In the genomic region with DNA sequence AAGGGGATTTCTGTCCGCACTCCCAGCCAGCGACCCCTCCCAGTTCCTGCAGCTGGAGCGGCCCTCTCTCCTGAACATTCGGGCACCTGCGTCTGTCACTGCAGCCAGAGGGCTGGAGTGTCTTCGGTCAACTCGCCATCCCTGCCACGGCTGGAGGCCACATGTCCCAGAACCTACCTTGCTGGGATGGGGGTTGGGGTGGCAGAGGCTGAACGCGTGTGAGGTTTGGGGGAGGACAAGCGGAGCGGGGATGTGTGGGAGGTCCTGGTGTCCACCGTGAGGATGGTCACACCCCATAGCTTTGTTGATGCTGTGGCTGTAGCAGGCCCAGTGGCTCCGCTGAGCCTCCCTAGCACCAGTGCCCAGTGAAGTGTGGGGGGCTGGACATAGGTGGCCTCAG, we compare ENCODE assay signal across 17 cellular contexts.
"Had no signal": no experiment of that assay in that cellular context is flagged by ENCODE, and none has a peak within 500 bp of the region (broad histone marks: within the 10 kb centered on the region; RNA-seq: fewer than 3 reads in every experiment).

No MANE protein-coding gene starts in this region.

- FAIRE-seq: urothelium cell line had no signal

- H3K36me3 ChIP-seq: esophagus muscularis mucosa, gastroesophageal sphincter, ovary, suprapubic skin, thyroid gland had no signal

- ATAC-seq: gastroesophageal sphincter; left colon; mucosa of descending colon; naive thymus-derived CD8-positive, alpha-beta T cell; right cardiac atrium; stimulated activated effector memory CD8-positive, alpha-beta T cell treated with anti-CD3 and anti-CD28 coated beads, Interleukin-12 subunit alpha, Interleukin-12 subunit beta, amount 100 ng/mL, for 72 hours; stimulated activated naive CD8-positive, alpha-beta T cell treated with anti-CD3 and anti-CD28 coated beads, Interleukin-15, Interleukin-2, amounts not matched to agents 100 U/mL and 50 U/mL, for 24 hours had no signal

- H3K27ac ChIP-seq: epithelial cell of prostate, esophagus muscularis mucosa, gastroesophageal sphincter, ovary, suprapubic skin, thyroid gland had no signal

- H3K4me3 ChIP-seq: esophagus muscularis mucosa, gastroesophageal sphincter, mucosa of descending colon, ovary, suprapubic skin, thyroid gland had no signal

- H3K9me3 ChIP-seq: esophagus muscularis mucosa, gastroesophageal sphincter, mucosa of descending colon, ovary, suprapubic skin, thyroid gland had no signal

- H3K27me3 ChIP-seq: ovary, thyroid gland had no signal

- DNase-seq: effector memory CD4-positive, alpha-beta T cell; glutamatergic neuron; left colon; mucosa of descending colon; naive thymus-derived CD8-positive, alpha-beta T cell; ovary; right cardiac atrium; stimulated activated CD4-positive, alpha-beta T cell treated with anti-CD3 and anti-CD28 coated beads, Interleukin-4, amount 100 ng/mL, for 1 hour; stimulated activated CD8-positive, alpha-beta memory T cell treated with anti-CD3 and anti-CD28 coated beads, Interleukin-4, amount 100 ng/mL, for 48 hours; stimulated activated naive CD8-positive, alpha-beta T cell treated with anti-CD3 and anti-CD28 coated beads, Interleukin-15, Interleukin-2, amounts not matched to agents 100 U/mL and 50 U/mL, for 24 hours; thyroid gland had no signal
